Comparison of ENCODE assay signal across 1 cellular context in genomic region chr10:110762849-110763211, GRCh38.
A peak's percentile ranks its signal among the peaks of the same experiment; 100 is the strongest.
TF ChIP-seq lines count a peak whose summit lies in the region.

No MANE protein-coding gene starts in this region.

TF ChIP-seq in K562, 482 proteins besides CTCF, POLR2A, EP300 and RAD21:
- TF ChIP-seq ZBTB33 (CRISPR knock-in tag; IDR thresholded peaks at IDR 0.05) (0 out of 2 replicates have a peak, but pooled peaks have one; percentile 49), FOSL1 (tag; conservative IDR thresholded peaks at IDR 0.05) (0 out of 2 replicates have a peak, but pooled peaks have one; percentile 12), ZNF143 (CRISPR knock-in tag; IDR thresholded peaks at IDR 0.05) (no peak)
